In genomic region chr6:148313483-148313882, GRCh38 we compare ENCODE assay signal across 18 cellular contexts. TPM values are rescaled to one million over a fixed set of nuclear protein-coding genes. Genes with fewer than 3 reads are reported as not detected.
DNase-seq lines count a peak whose midpoint lies in the region; ATAC-seq and TF ChIP-seq lines count a peak whose summit lies in the region.
"Had no signal": no experiment of that assay in that cellular context is flagged by ENCODE, and none has a peak within 500 bp of the region (broad histone marks: within the 10 kb centered on the region; RNA-seq: fewer than 3 reads in every experiment).

No MANE protein-coding gene starts in this region.

- no peaks in the 10 kb centered on the region for H3K9me2 ChIP-seq in SK-N-SH

- ATAC-seq in SK-N-SH treated with all-trans-retinoic acid at 6 μM for 48 hours = no peak
- no peak for ATAC-seq in GM21825 (IDR thresholded peaks at IDR 0.05; ENCODE audit: unreplicated experiment)
- ATAC-seq: K562, Panc1 had no signal

- TF ChIP-seq CTCF in SK-N-SH (IDR thresholded peaks at IDR 0.05) (no peak), type B pancreatic cell (conservative IDR thresholded peaks at IDR 0.05) (no peak), testis (IDR thresholded peaks at IDR 0.05) (no peak)

- no peak overlapping the region for H3K4me3 ChIP-seq in SK-N-SH (ENCODE audit: low read depth in 2 of 2, low read length in 1 of 2)
- no peak overlapping the region for H3K4me3 ChIP-seq in testis
- H3K4me3 ChIP-seq: BLaER1 treated with 17β-estradiol and CSF1 and Interleukin-3, amounts not matched to agents 10 nM and 100 nM; HAP-1; K562 had no signal

- no peak for DNase-seq in SK-N-SH
- DNase-seq in NCI-H524 treated with DMSO at 0.1 percent for 48 hours (lab: John Stamatoyannopoulos, UW) = peak; percentile 94
- no peak for DNase-seq in type B pancreatic cell (ENCODE audit: extremely low spot score, unreplicated experiment)
- no peak for DNase-seq in mucosa of gallbladder (ENCODE audit: low spot score)
- no peak for DNase-seq in testis
- DNase-seq: 8988T, NCI-H1930, NCI-H2227 treated with DMSO at 0.1 percent for 48 hours, NCI-H526 treated with DMSO at 0.1 percent for 48 hours, Right ventricle myocardium superior had no signal

- peak overlapping the region in 1 of 2 experiments; percentile 52; a peak in 2 of 4 replicates for H3K27ac ChIP-seq in SK-N-SH (ENCODE audit: low read depth in 2 of 2, low read length in 1 of 2)
- peak overlapping the region; percentile 16 for H3K27ac ChIP-seq in layer of hippocampus (ENCODE audit: low read depth, low read length)
- no peak overlapping the region for H3K27ac ChIP-seq in testis
- H3K27ac ChIP-seq: HL-60 had no signal

- WGBS in SK-N-SH (ENCODE audit: low lambda C conversion rate) = 38% methylated on average over 8 of the region's 8 CpGs
- WGBS in testis, 2 donors = 73 to 74% methylated on average over 8 of the region's 8 CpGs

- CTCF ChIA-PET in SK-N-SH (lab: Yijun Ruan, JAX) = no interaction called here

- H3K9me3 ChIP-seq in SK-N-SH (no peaks in the 10 kb centered on the region), testis (no peaks in the 10 kb centered on the region)
- H3K9me3 ChIP-seq: BLaER1 treated with 17β-estradiol and CSF1 and Interleukin-3, amounts not matched to agents 10 nM and 100 nM; HAP-1 had no signal

- H3K27me3 ChIP-seq in SK-N-SH (ENCODE audit: insufficient read depth) (no peaks in the 10 kb centered on the region), layer of hippocampus (ENCODE audit: control insufficient read depth, insufficient read depth, low read length) (no peaks in the 10 kb centered on the region), testis (no peaks in the 10 kb centered on the region)
- H3K27me3 ChIP-seq: BLaER1 treated with 17β-estradiol and CSF1 and Interleukin-3, amounts not matched to agents 10 nM and 100 nM had no signal

- H3K36me3 ChIP-seq in SK-N-SH (replicated peaks in 1 of 2; ENCODE audit: control insufficient read depth in 1 of 2, insufficient read depth in 2 of 2, low read length in 1 of 2) = no peaks in the 10 kb centered on the region
- no peaks in the 10 kb centered on the region for H3K36me3 ChIP-seq in testis (ENCODE audit: low read depth, missing control alignments)
- H3K36me3 ChIP-seq: BLaER1 treated with 17β-estradiol and CSF1 and Interleukin-3, amounts not matched to agents 10 nM and 100 nM; HAP-1 had no signal

- no peak overlapping the region for H3K4me2 ChIP-seq in SK-N-SH

- H3K9ac ChIP-seq in SK-N-SH = no peak overlapping the region
- H3K9ac ChIP-seq: BLaER1 treated with 17β-estradiol and CSF1 and Interleukin-3, amounts not matched to agents 10 nM and 100 nM had no signal

- no peak for TF ChIP-seq EP300 in SK-N-SH (IDR thresholded peaks at IDR 0.05; ENCODE audit: borderline replicate concordance in 1 of 2, low read depth in 1 of 2, low read length in 1 of 2)

- peak overlapping the region; percentile 24 for H3K27ac Mint-ChIP-seq in type B pancreatic cell

- H3K4me1 ChIP-seq in SK-N-SH (ENCODE audit: control insufficient read depth in 1 of 2, insufficient read depth in 2 of 2, low read depth in 1 of 2, low read length in 1 of 2) = peaks cover 0 to 23% of the 10 kb centered on the region in 2 experiments; a peak in 2 of 4 replicates
- no peaks in the 10 kb centered on the region for H3K4me1 ChIP-seq in testis
- H3K4me1 ChIP-seq: HAP-1 had no signal

- no peaks in the 10 kb centered on the region for H3K36me3 Mint-ChIP-seq in type B pancreatic cell

- peaks cover 82% of the 10 kb centered on the region for H3K79me2 ChIP-seq in SK-N-SH (ENCODE audit: insufficient read depth)

- H3K27me3 Mint-ChIP-seq in type B pancreatic cell = no peaks in the 10 kb centered on the region

- intact Hi-C loops in testis (cut with DNase I; ENCODE audit: low total_unique reads) = no loop called here

- peaks cover 4% of the 10 kb centered on the region for H3K9me3 Mint-ChIP-seq in type B pancreatic cell

- H3K4me3 Mint-ChIP-seq in type B pancreatic cell = no peak overlapping the region

- no peaks in the 10 kb centered on the region for H4K20me1 ChIP-seq in SK-N-SH (ENCODE audit: insufficient read depth)
- H4K20me1 ChIP-seq: BLaER1 treated with 17β-estradiol and CSF1 and Interleukin-3, amounts not matched to agents 10 nM and 100 nM had no signal

- peaks cover 55% of the 10 kb centered on the region for H3F3A ChIP-seq in SK-N-SH (replicated peaks; ENCODE audit: insufficient read depth)

- no peak for TF ChIP-seq RAD21 in SK-N-SH (IDR thresholded peaks at IDR 0.05; ENCODE audit: low read length)

- H3K4me1 Mint-ChIP-seq in type B pancreatic cell (ENCODE audit: unreplicated experiment) = peaks cover 33% of the 10 kb centered on the region

- POLR2A ChIA-PET in SK-N-SH (lab: Yijun Ruan, JAX) = no interaction called here

- H2AFZ ChIP-seq in SK-N-SH (ENCODE audit: low read depth) = peak overlapping the region; percentile 27; the same call in 1 of the 2 replicates

- no peak for TF ChIP-seq POLR2A in testis (IDR thresholded peaks at IDR 0.05)

TF ChIP-seq in SK-N-SH, 30 proteins besides CTCF, POLR2A, EP300 and RAD21:
- TF ChIP-seq FOXM1 (IDR thresholded peaks at IDR 0.05; ENCODE audit: low read depth) (no peak), MEF2A (IDR thresholded peaks at IDR 0.05; ENCODE audit: borderline replicate concordance, low read depth) (no peak), TAF1 (IDR thresholded peaks at IDR 0.05; ENCODE audit: borderline replicate concordance, low read depth, low read length) (no peak), EZH2phosphoT487 (IDR thresholded peaks at IDR 0.05; ENCODE audit: borderline replicate concordance, low read depth) (no peak), USF2 (IDR thresholded peaks at IDR 0.05; ENCODE audit: borderline replicate concordance, low read depth, low read length) (no peak)

TF ChIP-seq in SK-N-SH treated with all-trans-retinoic acid at 6 μM for 48 hours, 23 proteins besides CTCF, POLR2A, EP300 and RAD21:
- TF ChIP-seq POU6F1 (CRISPR knock-in tag; IDR thresholded peaks at IDR 0.05; ENCODE audit: borderline replicate concordance, low read depth) (no peak), ZNF70 (CRISPR knock-in tag; IDR thresholded peaks at IDR 0.05) (no peak), PATZ1 (CRISPR knock-in tag; IDR thresholded peaks at IDR 0.05; ENCODE audit: borderline replicate concordance) (no peak), ZNF565 (CRISPR knock-in tag; conservative IDR thresholded peaks at IDR 0.05; ENCODE audit: low read depth) (no peak), CREB5 (CRISPR knock-in tag; IDR thresholded peaks at IDR 0.05; ENCODE audit: low read depth) (no peak), ZFP3 (CRISPR knock-in tag; IDR thresholded peaks at IDR 0.05) (no peak)

RNA-seq across cellular contexts. Expression of gene SASH1, which starts 29.2 kb away (rescaled TPM):
- 15.5 and 19.8 TPM in 2 replicates for polyA plus RNA-seq in SK-N-SH (2012; rRNA removed)
- 15.9 and 17.7 TPM in 2 replicates for polyA plus RNA-seq in SK-N-SH (2012; cell fraction: cytosol; rRNA removed)
- 30.4 and 40.1 TPM in 2 replicates for polyA plus RNA-seq in SK-N-SH (2012; cell fraction: nucleus; rRNA removed)
- 61.3 and 99.9 TPM in 2 replicates for total RNA-seq in type B pancreatic cell (ENCODE audit: low replicate concordance)
- total RNA-seq in mucosa of gallbladder = 24.3 TPM
- 10 to 100 TPM; 40.3 to 42.1 TPM for total RNA-seq in testis
- 12.1 TPM for polyA plus RNA-seq in testis (ENCODE audit: insufficient read depth, low read depth, low replicate concordance)
